16 cellular contexts compared by ENCODE assay signal in genomic region chr3:16425398-16426057, GRCh38.
DNase-seq lines count a peak whose midpoint lies in the region; ATAC-seq and TF ChIP-seq lines count a peak whose summit lies in the region.
"Had no signal": no experiment of that assay in that cellular context is flagged by ENCODE, and none has a peak within 500 bp of the region (broad histone marks: within the 10 kb centered on the region; RNA-seq: fewer than 3 reads in every experiment).

No MANE protein-coding gene starts in this region.

- DNase-seq in HCT116 (ENCODE audit: low read depth, low spot score) (no peak), OCI-LY7 (ENCODE audit: low spot score) (no peak), lower lobe of right lung (no peak), NCI-H82 treated with DMSO at 0.1 percent for 48 hours (lab: John Stamatoyannopoulos, UW; ENCODE audit: unreplicated experiment) (no peak), DMS53 treated with DMSO at 0.1 percent for 48 hours (lab: John Stamatoyannopoulos, UW; ENCODE audit: unreplicated experiment) (no peak), HUDEP-2 (lab: John Stamatoyannopoulos, UW; ENCODE audit: unreplicated experiment in 76 of 76) (no peak)
- DNase-seq: DND-41, HCEC 1CT, NCI-H1105 treated with DMSO at 0.1 percent for 48 hours, NCI-H1694 treated with DMSO at 0.1 percent for 48 hours, NCI-H2107, NCI-H226, NCI-H524 treated with DMSO at 0.1 percent for 48 hours, Peyer's patch, T-cell had no signal

- H3K4me2 ChIP-seq in HCT116 (ENCODE audit: low read length) (no peak overlapping the region), OCI-LY7 (ENCODE audit: low read length) (peak overlapping the region; percentile 30)

- CTCF ChIA-PET in HCT116 (lab: Charles Lee): no interaction called here
- CTCF ChIA-PET in OCI-LY7 (lab: Charles Lee; ENCODE audit: unreplicated experiment): interaction anchor here (0.9 kb wide), 1 partner anchor 11 kb away, joined by 3 read pairs; no protein-coding TSS in a partner anchor

- no peak for TF ChIP-seq RAD21 in HCT116 (IDR thresholded peaks at IDR 0.05; ENCODE audit: low read depth)

- no peak overlapping the region for H3K9ac ChIP-seq in HCT116 (ENCODE audit: low read length)

- TF ChIP-seq CTCF in HCT116 (IDR thresholded peaks at IDR 0.05 in 2 of 3, conservative IDR thresholded peaks at IDR 0.05 in 1 of 3; ENCODE audit: borderline replicate concordance in 1 of 3, insufficient read depth in 1 of 3, low read depth in 2 of 3, low read length in 2 of 3) (no peak), OCI-LY7 (conservative IDR thresholded peaks at IDR 0.05; ENCODE audit: low read length) (no peak), lower lobe of right lung (IDR thresholded peaks at IDR 0.05) (no peak)

- H3K79me2 ChIP-seq in HCT116 (ENCODE audit: insufficient read depth, low read length) (no peaks in the 10 kb centered on the region), OCI-LY7 (ENCODE audit: insufficient read depth, low read depth, low read length) (peaks cover 99% of the 10 kb centered on the region)

- H3K4me3 ChIP-seq in HCT116 (replicated peaks in 1 of 2; ENCODE audit: low read depth in 1 of 2, low read length in 2 of 2) (no peak overlapping the region), OCI-LY7 (ENCODE audit: low read depth, low read length, poor library complexity, severe bottlenecking) (no peak overlapping the region), lower lobe of right lung (no peak overlapping the region)
- H3K4me3 ChIP-seq: Peyer's patch had no signal

- H3K4me1 ChIP-seq in HCT116 (ENCODE audit: control insufficient read depth in 1 of 2, insufficient read depth in 2 of 2, low read length in 2 of 2) (no peaks in the 10 kb centered on the region), OCI-LY7 (ENCODE audit: insufficient read depth, low read length, poor library complexity, severe bottlenecking) (peaks cover 82% of the 10 kb centered on the region), lower lobe of right lung (peaks cover 40% of the 10 kb centered on the region)
- H3K4me1 ChIP-seq: Peyer's patch had no signal

- H3K9me3 ChIP-seq in HCT116 (ENCODE audit: control insufficient read depth in 1 of 2, insufficient read depth in 1 of 2, low read depth in 1 of 2, low read length in 2 of 2) (no peaks in the 10 kb centered on the region), OCI-LY7 (ENCODE audit: low read length) (no peaks in the 10 kb centered on the region; the same call in 1 of the 2 replicates), lower lobe of right lung (no peaks in the 10 kb centered on the region)
- H3K9me3 ChIP-seq: Peyer's patch had no signal

- RAD21 ChIA-PET in HCT116 (lab: Charles Lee; ENCODE audit: low non-redundant PET in 1 of 2, low total read pairs in 2 of 2, uncharacterized antibody in 2 of 2, unreplicated experiment in 2 of 2): no interaction called here

- intact Hi-C loops in HCT116 (cut with micrococcal nuclease): no loop called here
- intact Hi-C loops in OCI-LY7 (cut with micrococcal nuclease; ENCODE audit: unreplicated experiment): no loop called here
- intact Hi-C loops in lower lobe of right lung (cut with DNase I): no loop called here

- no peaks in the 10 kb centered on the region for H3K27me3 ChIP-seq in HCT116 (ENCODE audit: insufficient read depth, low read length)
- H3K27me3 ChIP-seq in lower lobe of right lung (ENCODE audit: low read depth): no peaks in the 10 kb centered on the region
- H3K27me3 ChIP-seq: Peyer's patch had no signal

- H2AFZ ChIP-seq in HCT116 (ENCODE audit: low read depth, low read length, poor library complexity, severe bottlenecking) (no peak overlapping the region), OCI-LY7 (ENCODE audit: low read length) (no peak overlapping the region)

- no peaks in the 10 kb centered on the region for H3K9me2 ChIP-seq in HCT116 (ENCODE audit: insufficient read depth)
- no peaks in the 10 kb centered on the region for H3K9me2 ChIP-seq in OCI-LY7 (ENCODE audit: insufficient read depth, low read length)

- TF ChIP-seq POLR2A in HCT116 (IDR thresholded peaks at IDR 0.05; ENCODE audit: borderline replicate concordance, extremely low read depth, insufficient read depth, insufficient read length): no peak

- ATAC-seq in HCT116 (no peak), lower lobe of right lung (no peak)
- ATAC-seq: T-cell had no signal

- H3K36me3 ChIP-seq in HCT116 (ENCODE audit: control insufficient read depth in 1 of 2, insufficient read depth in 2 of 2, low read length in 2 of 2): no peaks in the 10 kb centered on the region
- H3K36me3 ChIP-seq in OCI-LY7 (ENCODE audit: insufficient read depth, low read length): peaks cover 97% of the 10 kb centered on the region
- H3K36me3 ChIP-seq in lower lobe of right lung: no peaks in the 10 kb centered on the region
- H3K36me3 ChIP-seq: Peyer's patch had no signal

- H3K27ac ChIP-seq in HCT116 (ENCODE audit: low read depth, low read length) (no peak overlapping the region), OCI-LY7 (ENCODE audit: low read depth, low read length, poor library complexity, severe bottlenecking) (peak overlapping the region; percentile 67), lower lobe of right lung (peak overlapping the region; percentile 19), temporal lobe (ENCODE audit: low read depth, low read length) (peak overlapping the region; percentile 36)
- H3K27ac ChIP-seq: Peyer's patch had no signal

- POLR2A ChIA-PET in HCT116 (lab: Charles Lee): no interaction called here
- POLR2A ChIA-PET in OCI-LY7 (lab: Charles Lee): interaction anchor here (0.5 kb wide), 1 partner anchor 760 kb away, joined by 4 read pairs; no protein-coding TSS in a partner anchor

- H4K20me1 ChIP-seq in HCT116 (ENCODE audit: insufficient read depth): no peaks in the 10 kb centered on the region
- no peaks in the 10 kb centered on the region for H4K20me1 ChIP-seq in OCI-LY7 (ENCODE audit: insufficient read depth, low read length)

- BruUV-seq in HCT116 (replicated peaks; lab: Mats Ljungman, UMichigan) (no TSS peak), OCI-LY7 (replicated peaks; lab: Mats Ljungman, UMichigan) (no TSS peak)

TF ChIP-seq in HCT116, 20 proteins besides CTCF, POLR2A, EP300 and RAD21:
- no peak for TF ChIP-seq ELF1 (IDR thresholded peaks at IDR 0.05; ENCODE audit: borderline replicate concordance, low read depth)
- TF ChIP-seq, protein P1, sequence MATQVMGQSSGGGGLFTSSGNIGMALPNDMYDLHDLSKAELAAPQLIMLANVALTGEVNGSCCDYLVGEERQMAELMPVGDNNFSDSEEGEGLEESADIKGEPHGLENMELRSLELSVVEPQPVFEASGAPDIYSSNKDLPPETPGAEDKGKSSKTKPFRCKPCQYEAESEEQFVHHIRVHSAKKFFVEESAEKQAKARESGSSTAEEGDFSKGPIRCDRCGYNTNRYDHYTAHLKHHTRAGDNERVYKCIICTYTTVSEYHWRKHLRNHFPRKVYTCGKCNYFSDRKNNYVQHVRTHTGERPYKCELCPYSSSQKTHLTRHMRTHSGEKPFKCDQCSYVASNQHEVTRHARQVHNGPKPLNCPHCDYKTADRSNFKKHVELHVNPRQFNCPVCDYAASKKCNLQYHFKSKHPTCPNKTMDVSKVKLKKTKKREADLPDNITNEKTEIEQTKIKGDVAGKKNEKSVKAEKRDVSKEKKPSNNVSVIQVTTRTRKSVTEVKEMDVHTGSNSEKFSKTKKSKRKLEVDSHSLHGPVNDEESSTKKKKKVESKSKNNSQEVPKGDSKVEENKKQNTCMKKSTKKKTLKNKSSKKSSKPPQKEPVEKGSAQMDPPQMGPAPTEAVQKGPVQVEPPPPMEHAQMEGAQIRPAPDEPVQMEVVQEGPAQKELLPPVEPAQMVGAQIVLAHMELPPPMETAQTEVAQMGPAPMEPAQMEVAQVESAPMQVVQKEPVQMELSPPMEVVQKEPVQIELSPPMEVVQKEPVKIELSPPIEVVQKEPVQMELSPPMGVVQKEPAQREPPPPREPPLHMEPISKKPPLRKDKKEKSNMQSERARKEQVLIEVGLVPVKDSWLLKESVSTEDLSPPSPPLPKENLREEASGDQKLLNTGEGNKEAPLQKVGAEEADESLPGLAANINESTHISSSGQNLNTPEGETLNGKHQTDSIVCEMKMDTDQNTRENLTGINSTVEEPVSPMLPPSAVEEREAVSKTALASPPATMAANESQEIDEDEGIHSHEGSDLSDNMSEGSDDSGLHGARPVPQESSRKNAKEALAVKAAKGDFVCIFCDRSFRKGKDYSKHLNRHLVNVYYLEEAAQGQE (IDR thresholded peaks at IDR 0.05; ENCODE audit: low read depth): peak; percentile 34
